10 cellular contexts compared by ENCODE assay signal in the genomic region with DNA sequence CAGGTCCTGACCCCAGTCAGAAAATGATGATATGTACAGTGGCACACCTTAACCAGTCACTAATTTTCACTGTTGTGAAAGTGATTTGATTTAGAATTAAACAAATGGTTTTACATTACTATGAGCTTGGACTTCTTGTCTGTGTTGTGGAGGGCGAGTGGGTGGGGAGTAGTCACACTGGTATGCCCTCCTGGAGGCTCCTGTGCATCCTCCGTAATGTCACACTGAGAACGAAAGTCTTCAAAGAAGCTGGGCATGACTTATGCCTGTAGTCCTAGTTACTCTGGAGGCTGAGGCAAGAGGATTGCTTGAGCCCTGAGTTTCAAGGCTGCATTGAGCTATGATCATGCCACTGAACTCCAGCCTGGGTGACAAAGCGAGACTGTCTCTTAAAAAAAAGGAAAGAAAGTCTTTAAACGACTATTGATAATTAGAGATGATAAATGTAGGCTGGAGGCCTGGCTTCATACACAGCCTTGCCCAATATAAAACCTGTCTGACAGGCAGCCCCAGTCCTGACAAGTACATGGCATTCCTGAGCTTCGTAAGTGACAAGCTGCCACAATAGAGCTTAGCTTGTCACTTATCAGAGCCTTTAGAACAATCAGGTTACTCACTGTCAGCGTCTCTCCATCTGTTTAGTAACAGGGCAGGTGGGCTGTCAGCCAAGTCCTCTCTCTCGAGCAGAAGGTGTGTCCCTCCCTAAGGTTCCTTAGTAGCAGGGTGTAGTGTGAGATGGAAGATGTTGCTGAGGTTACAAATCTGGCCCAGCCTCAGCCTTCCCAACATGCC. TPM values are rescaled to one million over a fixed set of nuclear protein-coding genes. Genes with fewer than 3 reads are reported as not detected.
DNase-seq lines count a peak whose midpoint lies in the region; ATAC-seq and TF ChIP-seq lines count a peak whose summit lies in the region.
"Had no signal": no experiment of that assay in that cellular context is flagged by ENCODE, and none has a peak within 500 bp of the region (broad histone marks: within the 10 kb centered on the region; RNA-seq: fewer than 3 reads in every experiment).

No MANE protein-coding gene starts in this region.

- H3K27me3 Mint-ChIP-seq in osteocyte (ENCODE audit: unreplicated experiment) = no peaks in the 10 kb centered on the region

- TF ChIP-seq CTCF in VCaP (conservative IDR thresholded peaks at IDR 0.05) = no peak
- TF ChIP-seq CTCF in left ventricle myocardium inferior (IDR thresholded peaks at IDR 0.05; ENCODE audit: borderline replicate concordance) = no peak
- TF ChIP-seq CTCF in osteocyte (IDR thresholded peaks at IDR 0.05) = no peak

- peak; percentile 22 for DNase-seq in activated naive CD4-positive, alpha-beta T cell treated with Interleukin-2 at 50 U/mL for 16 hours
- no peak for DNase-seq in activated naive CD4-positive, alpha-beta T cell (lab: John Stamatoyannopoulos, UW)
- DNase-seq in left ventricle myocardium inferior (peak; percentile 57), posterior cingulate gyrus (no peak), osteocyte (ENCODE audit: extremely low spot score, unreplicated experiment) (no peak)
- DNase-seq: kidney glomerular epithelial cell had no signal

- no peaks in the 10 kb centered on the region for H3K9me3 Mint-ChIP-seq in osteocyte (ENCODE audit: unreplicated experiment)

- peaks cover 29% of the 10 kb centered on the region for H3K36me3 Mint-ChIP-seq in osteocyte (ENCODE audit: unreplicated experiment)

- H3K27ac ChIP-seq in VCaP (peak overlapping the region; percentile 85), left ventricle myocardium inferior (replicated peaks) (peak overlapping the region; percentile 68), thymus (ENCODE audit: low read depth) (peak overlapping the region; percentile 18)

- H3K4me1 ChIP-seq in left ventricle myocardium inferior = peaks cover 51% of the 10 kb centered on the region
- peaks cover 11% of the 10 kb centered on the region for H3K4me1 ChIP-seq in thymus (ENCODE audit: control insufficient read depth, insufficient read depth, low read length)

- ATAC-seq in GM21423 (IDR thresholded peaks at IDR 0.05; ENCODE audit: unreplicated experiment) = no peak

- 93% methylated on average over 8 of the region's 8 CpGs for WGBS in thymus

- H3K4me3 ChIP-seq in left ventricle myocardium inferior = no peak overlapping the region
- no peak overlapping the region for H3K4me3 ChIP-seq in thymus (ENCODE audit: low read length)
- H3K4me3 ChIP-seq: BLaER1 treated with 17β-estradiol and CSF1 and Interleukin-3, amounts not matched to agents 10 nM and 100 nM had no signal

- H3K27me3 ChIP-seq in left ventricle myocardium inferior (ENCODE audit: low read depth) (no peaks in the 10 kb centered on the region), thymus (ENCODE audit: control insufficient read depth, insufficient read depth) (no peaks in the 10 kb centered on the region)
- H3K27me3 ChIP-seq: BLaER1 treated with 17β-estradiol and CSF1 and Interleukin-3, amounts not matched to agents 10 nM and 100 nM had no signal

- H3K27ac Mint-ChIP-seq in osteocyte (ENCODE audit: unreplicated experiment) = no peak overlapping the region

- H3K4me3 Mint-ChIP-seq in osteocyte (ENCODE audit: unreplicated experiment) = no peak overlapping the region

- no peaks in the 10 kb centered on the region for H3K9me3 ChIP-seq in left ventricle myocardium inferior (replicated peaks)
- H3K9me3 ChIP-seq in thymus (ENCODE audit: control insufficient read depth) = no peaks in the 10 kb centered on the region

- intact Hi-C loops in left ventricle myocardium inferior (cut with micrococcal nuclease) = no loop called here
- intact Hi-C loops in posterior cingulate gyrus (cut with DNase I) = no loop called here

- peaks cover 34% of the 10 kb centered on the region for H3K36me3 ChIP-seq in left ventricle myocardium inferior
- H3K36me3 ChIP-seq in thymus (ENCODE audit: control insufficient read depth, insufficient read depth) = peaks cover 12% of the 10 kb centered on the region

- H3K4me1 Mint-ChIP-seq in osteocyte (ENCODE audit: unreplicated experiment) = peaks cover 9% of the 10 kb centered on the region

RNA-seq across cellular contexts. Expression of gene LIMK2, which starts 5.0 kb away (rescaled TPM):
- total RNA-seq in left ventricle myocardium inferior = 8.0 TPM
- 32.6 TPM for polyA plus RNA-seq in thymus
- 49.8 and 53.9 TPM in 2 replicates for total RNA-seq in osteocyte

RNA-seq across cellular contexts. Expression of gene RNF185, which starts 47.1 kb away (rescaled TPM):
- 19.2 TPM for total RNA-seq in left ventricle myocardium inferior
- 21.7 TPM for polyA plus RNA-seq in thymus
- total RNA-seq in osteocyte = 32.7 and 34.0 TPM in 2 replicates

Comparison
In these comparisons a context has a peak if more than half of its experiments do, and no peak if none do; other contexts are left out.
1. DNase-seq: peak in activated naive CD4-positive, alpha-beta T cell treated with Interleukin-2 at 50 U/mL for 16 hours (single experiment) and left ventricle myocardium inferior (single experiment); none in activated naive CD4-positive, alpha-beta T cell (0 of 4), posterior cingulate gyrus (0 of 10) and osteocyte (single experiment).
2. H3K27ac ChIP-seq: peak in every context shown above with its lines; median percentile 85 in VCaP; 68 in left ventricle myocardium inferior; 18 in thymus.